Comparison of ENCODE assay signal across 8 cellular contexts in the genomic region with DNA sequence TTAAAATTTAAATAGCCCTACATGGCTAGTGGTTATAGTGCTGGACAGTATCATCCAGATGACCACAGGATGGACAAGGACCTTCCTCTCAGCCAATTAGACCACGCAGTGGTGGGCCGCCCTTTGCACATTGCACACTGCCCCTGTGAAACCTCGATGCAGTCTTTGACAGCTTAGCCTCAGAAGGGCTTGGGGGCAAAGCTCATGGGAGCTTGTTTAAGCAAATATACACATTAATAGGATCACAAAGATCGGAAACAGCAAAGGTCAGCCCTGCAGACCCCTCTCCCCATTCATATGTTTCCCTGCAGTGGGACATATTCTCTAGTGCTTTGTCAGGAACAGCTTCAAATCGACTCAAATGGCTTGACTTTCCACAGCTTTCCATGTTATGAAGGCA.
"Had no signal": no experiment of that assay in that cellular context is flagged by ENCODE, and none has a peak within 500 bp of the region (broad histone marks: within the 10 kb centered on the region; RNA-seq: fewer than 3 reads in every experiment).

No MANE protein-coding gene starts in this region.

- H3K4me1 ChIP-seq: HAP-1 had no signal

- FAIRE-seq: HTR-8/SVneo had no signal

- H3K36me3 ChIP-seq: HAP-1 had no signal

- H2AFZ ChIP-seq: GM23248 had no signal

- H3K27ac ChIP-seq: GM23248 had no signal

- H3K4me3 ChIP-seq: GM23248, HAP-1 had no signal

- DNase-seq: GOT3, H7, HFFc6, KBM-7 had no signal

- H3K9ac ChIP-seq: GM23248 had no signal

- ATAC-seq: HCT116 had no signal

- H3K9me3 ChIP-seq: HAP-1 had no signal
